In the genomic region with DNA sequence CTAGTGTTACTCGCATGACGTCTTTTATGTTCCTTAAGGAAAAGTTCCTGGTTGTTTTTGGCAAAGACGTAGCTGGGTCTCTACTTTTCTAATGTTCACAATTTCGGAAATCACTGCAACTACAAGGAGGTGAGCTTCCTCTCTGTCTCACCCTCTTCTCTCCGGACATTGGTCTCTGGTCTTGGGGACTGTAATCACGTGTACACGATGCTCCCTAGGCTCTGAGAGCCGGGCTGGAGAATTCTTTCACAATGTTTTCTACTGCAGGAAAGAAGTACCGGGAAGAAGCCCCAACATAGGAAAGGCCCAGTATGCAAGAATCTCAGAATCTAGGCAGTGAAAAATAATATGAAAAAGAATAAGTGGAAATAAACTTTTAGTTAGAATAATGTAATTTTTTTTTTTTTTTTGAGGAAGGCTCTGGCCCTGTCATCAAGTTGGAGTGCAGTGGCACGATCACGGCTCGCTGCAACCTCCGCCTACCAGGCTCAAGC, we compare ENCODE assay signal across 8 cellular contexts. TPM values are rescaled to one million over a fixed set of nuclear protein-coding genes. Genes with fewer than 3 reads are reported as not detected.
DNase-seq lines count a peak whose midpoint lies in the region; ATAC-seq and TF ChIP-seq lines count a peak whose summit lies in the region.

No MANE protein-coding gene starts in this region.

- H3K36me3 ChIP-seq in OCI-LY7 (ENCODE audit: insufficient read depth, low read length): no peaks in the 10 kb centered on the region
- no peaks in the 10 kb centered on the region for H3K36me3 ChIP-seq in trophoblast cell (ENCODE audit: control insufficient read depth in 1 of 2, insufficient read depth in 2 of 2, low read length in 2 of 2)

- H3K27me3 Mint-ChIP-seq in T-helper 2 cell treated with Interferon-gamma antibody and Interleukin-4, amounts not matched to agents 5 μg/mL and 100 μg/mL, for 36 hours (ENCODE audit: low read depth): peaks cover 24% of the 10 kb centered on the region

- peak overlapping the region; percentile 91 for H3K27ac Mint-ChIP-seq in T-helper 2 cell treated with Interferon-gamma antibody and Interleukin-4, amounts not matched to agents 5 μg/mL and 100 μg/mL, for 36 hours

- H4K91ac ChIP-seq in trophoblast cell (ENCODE audit: low read depth, low read length): no peak overlapping the region

- no peak overlapping the region for H2AK5ac ChIP-seq in trophoblast cell (ENCODE audit: low read length)

- no peak overlapping the region for H2BK12ac ChIP-seq in trophoblast cell (ENCODE audit: low read length)

- H2BK5ac ChIP-seq in trophoblast cell (ENCODE audit: low read depth, low read length, poor library complexity): no peak overlapping the region

- H3K14ac ChIP-seq in trophoblast cell (ENCODE audit: low read length): no peak overlapping the region

- H3K4me2 ChIP-seq in OCI-LY7 (ENCODE audit: low read length) (peak overlapping the region; percentile 84), trophoblast cell (ENCODE audit: low read length) (peak overlapping the region; percentile 57)

- no peak overlapping the region for H3K4ac ChIP-seq in trophoblast cell (ENCODE audit: low read depth, low read length)

- BruUV-seq in OCI-LY7 (replicated peaks; lab: Mats Ljungman, UMichigan): no TSS peak

- no peak overlapping the region for H3K9ac ChIP-seq in trophoblast cell (ENCODE audit: low read length)

- H3K18ac ChIP-seq in trophoblast cell (ENCODE audit: low read length): no peak overlapping the region

- POLR2A ChIA-PET in OCI-LY7 (lab: Charles Lee): interaction anchor here (0.8 to 5.9 kb wide), 6 partner anchors 13 to 190 kb away, joined by 3 to 82 read pairs (median 4); no protein-coding TSS in a partner anchor

- H3K79me2 ChIP-seq in OCI-LY7 (ENCODE audit: insufficient read depth, low read depth, low read length) (no peaks in the 10 kb centered on the region), trophoblast cell (ENCODE audit: control insufficient read depth, insufficient read depth, low read length, poor library complexity) (peaks cover 6% of the 10 kb centered on the region)

- H3K9me3 ChIP-seq in OCI-LY7 (ENCODE audit: low read length) (no peaks in the 10 kb centered on the region), trophoblast cell (ENCODE audit: insufficient read depth, low read depth, low read length) (no peaks in the 10 kb centered on the region)

- no peak overlapping the region for H3K23ac ChIP-seq in trophoblast cell (ENCODE audit: low read length)

- H3K27me3 ChIP-seq in dorsolateral prefrontal cortex (no peaks in the 10 kb centered on the region), trophoblast cell (ENCODE audit: insufficient read depth, low read length) (no peaks in the 10 kb centered on the region)

- DNase-seq in T-helper 2 cell treated with Interferon-gamma antibody and Interleukin-4, amounts not matched to agents 5 μg/mL and 100 μg/mL, for 36 hours (ENCODE audit: low spot score): no peak
- no peak for DNase-seq in T-helper 2 cell
- peak; percentile 46 for DNase-seq in OCI-LY7 (ENCODE audit: low spot score)
- DNase-seq in dorsolateral prefrontal cortex: no peak
- no peak for DNase-seq in trophoblast cell
- no peak for DNase-seq in NCI-H1436 treated with DMSO at 0.1 percent for 48 hours (lab: John Stamatoyannopoulos, UW)

- 0 out of 2 replicates have a peak, but pooled peaks have one; percentile 32 for TF ChIP-seq CTCF in OCI-LY7 (conservative IDR thresholded peaks at IDR 0.05; ENCODE audit: low read length)
- TF ChIP-seq CTCF in dorsolateral prefrontal cortex (IDR thresholded peaks at IDR 0.05 in 54 of 56, conservative IDR thresholded peaks at IDR 0.05 in 2 of 56; ENCODE audit: low read depth in 1 of 56, partially characterized antibody in 56 of 56): peak in 1 of 56 donors; percentile 18

- H3K79me1 ChIP-seq in trophoblast cell (ENCODE audit: low read length): peaks cover 12% of the 10 kb centered on the region

- no peak overlapping the region for H2BK120ac ChIP-seq in trophoblast cell (ENCODE audit: insufficient read depth, low read length, poor library complexity)

- H4K8ac ChIP-seq in trophoblast cell (ENCODE audit: low read depth, low read length): peak overlapping the region; percentile 44

- CTCF ChIA-PET in OCI-LY7 (lab: Charles Lee; ENCODE audit: unreplicated experiment): no interaction called here

- intact Hi-C loops in OCI-LY7 (cut with micrococcal nuclease; ENCODE audit: unreplicated experiment): no loop called here
- intact Hi-C loops in dorsolateral prefrontal cortex (cut with DNase I): no loop called here

- H3K4me3 ChIP-seq in OCI-LY7 (ENCODE audit: low read depth, low read length, poor library complexity, severe bottlenecking) (peak overlapping the region; percentile 58), dorsolateral prefrontal cortex (peak overlapping the region in 58 of 59 donors; percentile 7 to 98 (median 81)), trophoblast cell (ENCODE audit: low read depth, low read length) (peak overlapping the region; percentile 49)

- peak overlapping the region; percentile 95 for H2AFZ ChIP-seq in OCI-LY7 (ENCODE audit: low read length)
- peak overlapping the region; percentile 83 for H2AFZ ChIP-seq in trophoblast cell (ENCODE audit: insufficient read depth, low read length, poor library complexity)

- H3K9me2 ChIP-seq in OCI-LY7 (ENCODE audit: insufficient read depth, low read length): no peaks in the 10 kb centered on the region

- H3K36me3 Mint-ChIP-seq in T-helper 2 cell treated with Interferon-gamma antibody and Interleukin-4, amounts not matched to agents 5 μg/mL and 100 μg/mL, for 36 hours (ENCODE audit: low read depth): peaks cover 1% of the 10 kb centered on the region

- peak overlapping the region; percentile 93 for H3K4me3 Mint-ChIP-seq in T-helper 2 cell treated with Interferon-gamma antibody and Interleukin-4, amounts not matched to agents 5 μg/mL and 100 μg/mL, for 36 hours

- H3K4me1 ChIP-seq in OCI-LY7 (ENCODE audit: insufficient read depth, low read length, poor library complexity, severe bottlenecking) (peaks cover 38% of the 10 kb centered on the region), trophoblast cell (ENCODE audit: control insufficient read depth in 1 of 2, insufficient read depth in 2 of 2, low read length in 2 of 2) (no peaks in the 10 kb centered on the region)

- H3K4me1 Mint-ChIP-seq in T-helper 2 cell treated with Interferon-gamma antibody and Interleukin-4, amounts not matched to agents 5 μg/mL and 100 μg/mL, for 36 hours (ENCODE audit: low read depth): peaks cover 42% of the 10 kb centered on the region

- H3K27ac ChIP-seq in OCI-LY7 (ENCODE audit: low read depth, low read length, poor library complexity, severe bottlenecking): peak overlapping the region; percentile 41
- peak overlapping the region in 44 of 59 donors; percentile 3 to 98 (median 90) for H3K27ac ChIP-seq in dorsolateral prefrontal cortex
- no peak overlapping the region for H3K27ac ChIP-seq in trophoblast cell (ENCODE audit: low read depth, low read length)

- H4K20me1 ChIP-seq in OCI-LY7 (ENCODE audit: insufficient read depth, low read length): no peaks in the 10 kb centered on the region

- H4K12ac ChIP-seq in trophoblast cell (ENCODE audit: low read depth, low read length): peak overlapping the region; percentile 60

- no CpG with 5 or more reads among the region's 13 CpGs for WGBS in trophoblast cell (ENCODE audit: extremely low coverage, insufficient coverage, insufficient read length)

- H3K9me3 Mint-ChIP-seq in T-helper 2 cell treated with Interferon-gamma antibody and Interleukin-4, amounts not matched to agents 5 μg/mL and 100 μg/mL, for 36 hours: no peaks in the 10 kb centered on the region

- no peak for ATAC-seq in GM18909 (IDR thresholded peaks at IDR 0.05; ENCODE audit: poor library complexity, unreplicated experiment)
- ATAC-seq in GM18498 (IDR thresholded peaks at IDR 0.05; ENCODE audit: unreplicated experiment): no peak

RNA-seq across cellular contexts. Expression of a gene that starts 13.5 kb away (rescaled TPM):
- total RNA-seq in OCI-LY7 (2014; rRNA removed; shearing (Covaris generic)): not detected in 2 replicates
- total RNA-seq in OCI-LY7 (2022) (not detected in 2 replicates), dorsolateral prefrontal cortex (1 to 10 TPM in 3 of 120 experiments, under 1 TPM in 39, not detected in 78; 0.20 to 1.2 (median 0.42) TPM)
- polyA plus RNA-seq in trophoblast cell (2013): 0.01 and 0.03 TPM in 2 replicates

RNA-seq across cellular contexts. Expression of a gene that starts 38.6 kb away (rescaled TPM):
- total RNA-seq in OCI-LY7 (2014; rRNA removed; shearing (Covaris generic)): 99.9 and 144 TPM in 2 replicates
- total RNA-seq in OCI-LY7 (2022): 50.3 and 76.8 TPM in 2 replicates
- 100 to 1,000 TPM in 98 of 120 experiments, 10 to 100 TPM in 22; 36.4 to 580 (median 158) TPM for total RNA-seq in dorsolateral prefrontal cortex
- 15.9 and 17.2 TPM in 2 replicates for polyA plus RNA-seq in trophoblast cell (2013)
